21 cellular contexts compared by ENCODE assay signal in the genomic region with DNA sequence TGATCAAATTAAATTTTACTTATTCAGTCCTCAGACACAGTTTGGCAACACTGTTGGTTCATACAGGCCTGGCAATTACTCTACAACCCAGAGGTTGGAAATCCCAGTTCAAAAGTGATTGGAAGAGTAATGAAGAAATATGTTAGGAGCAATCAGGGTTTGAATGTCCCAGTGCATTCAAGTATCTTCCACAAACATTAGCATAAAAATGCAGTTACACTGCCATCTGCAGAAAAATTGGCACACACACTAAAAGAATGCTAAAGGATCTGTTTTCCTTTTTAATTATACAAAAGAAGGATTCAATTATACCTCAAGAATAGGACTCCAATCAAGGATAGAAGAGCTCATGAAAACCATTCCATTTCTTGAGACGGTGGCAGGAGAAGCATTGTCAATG.
A peak's percentile ranks its signal among the peaks of the same experiment; 100 is the strongest.
DNase-seq lines count a peak whose midpoint lies in the region; TF ChIP-seq lines count a peak whose summit lies in the region.
"Had no signal": no experiment of that assay in that cellular context is flagged by ENCODE, and none has a peak within 500 bp of the region (broad histone marks: within the 10 kb centered on the region; RNA-seq: fewer than 3 reads in every experiment).

No MANE protein-coding gene starts in this region.

- H3K27ac Mint-ChIP-seq in HFFc6 = no peak overlapping the region
- H3K27ac Mint-ChIP-seq in activated T-cell treated with anti-CD3 and anti-CD28 coated beads, Interleukin-2, amount 50 U/mL, for 24 hours = no peak overlapping the region
- H3K27ac Mint-ChIP-seq: WTC11 had no signal

- DNase-seq in AG08395 (ENCODE audit: low spot score) = peak; percentile 29
- no peak for DNase-seq in HFFc6
- DNase-seq in OCI-M1 (lab: John Stamatoyannopoulos, UW) = peak; percentile 3
- no peak for DNase-seq in epithelial cell of proximal tubule (ENCODE audit: low read depth)
- no peak for DNase-seq in NCI-H146 (lab: John Stamatoyannopoulos, UW)
- no peak for DNase-seq in activated T-cell treated with anti-CD3 and anti-CD28 coated beads, Interleukin-2, amount 50 U/mL, for 24 hours
- DNase-seq in NCI-H345 (lab: John Stamatoyannopoulos, UW) = no peak
- DNase-seq in KBM-7 = no peak
- DNase-seq: activated effector memory CD4-positive, alpha-beta T cell treated with anti-CD3 and anti-CD28 coated beads, Interleukin-2, amount 50 U/mL, for 16 hours; amniotic stem cell; BE2C; DMS79; heart left ventricle; kidney; midbrain; NCI-H1048; right lobe of liver; stimulated activated CD4-positive, alpha-beta T cell treated with anti-CD3 and anti-CD28 coated beads, Interleukin-2, amount 100 ng/mL, for 48 hours; T-helper 1 cell had no signal

- H3K4me3 ChIP-seq in epithelial cell of proximal tubule (ENCODE audit: low read depth, low read length) = no peak overlapping the region
- H3K4me3 ChIP-seq: heart left ventricle, right lobe of liver, suprapubic skin had no signal

- TF ChIP-seq CTCF in HFFc6 (IDR thresholded peaks at IDR 0.05) (peak; percentile 41; the same call in 1 of the 2 replicates), epithelial cell of proximal tubule (conservative IDR thresholded peaks at IDR 0.05; ENCODE audit: low read depth, low read length) (peak; percentile 33)

- H3K4me1 Mint-ChIP-seq in HFFc6 (ENCODE audit: low read depth) = no peaks in the 10 kb centered on the region
- no peaks in the 10 kb centered on the region for H3K4me1 Mint-ChIP-seq in activated T-cell treated with anti-CD3 and anti-CD28 coated beads, Interleukin-2, amount 50 U/mL, for 24 hours (ENCODE audit: low read depth)
- H3K4me1 Mint-ChIP-seq: WTC11 had no signal

- peaks cover 4% of the 10 kb centered on the region for H3K27me3 Mint-ChIP-seq in HFFc6 (ENCODE audit: insufficient read depth)
- H3K27me3 Mint-ChIP-seq in activated T-cell treated with anti-CD3 and anti-CD28 coated beads, Interleukin-2, amount 50 U/mL, for 24 hours = no peaks in the 10 kb centered on the region

- in situ Hi-C loops in KBM-7 (cut with MboI; ENCODE audit: low pct_unique_long_range_greater_than_20kb, low sequenced_read_pairs) = no loop called here

- no peaks in the 10 kb centered on the region for H3K36me3 Mint-ChIP-seq in HFFc6 (ENCODE audit: low read depth)
- no peaks in the 10 kb centered on the region for H3K36me3 Mint-ChIP-seq in activated T-cell treated with anti-CD3 and anti-CD28 coated beads, Interleukin-2, amount 50 U/mL, for 24 hours (ENCODE audit: low read depth)
- H3K36me3 Mint-ChIP-seq: WTC11 had no signal

- H3K4me3 Mint-ChIP-seq in HFFc6 = no peak overlapping the region
- H3K4me3 Mint-ChIP-seq in activated T-cell treated with anti-CD3 and anti-CD28 coated beads, Interleukin-2, amount 50 U/mL, for 24 hours = no peak overlapping the region
- H3K4me3 Mint-ChIP-seq: WTC11 had no signal

- no peaks in the 10 kb centered on the region for H3K9me3 Mint-ChIP-seq in HFFc6
- peaks cover 6% of the 10 kb centered on the region for H3K9me3 Mint-ChIP-seq in activated T-cell treated with anti-CD3 and anti-CD28 coated beads, Interleukin-2, amount 50 U/mL, for 24 hours

Comparison
In these comparisons a context has a peak if more than half of its experiments do, and no peak if none do; other contexts are left out.
1. DNase-seq: peak in AG08395 (single experiment) and OCI-M1 (single experiment); none in HFFc6 (single experiment), epithelial cell of proximal tubule (single experiment), NCI-H146 (single experiment), activated T-cell treated with anti-CD3 and anti-CD28 coated beads, Interleukin-2, amount 50 U/mL, for 24 hours (single experiment), NCI-H345 (single experiment) and KBM-7 (single experiment).